In genomic region chr16:33643698-33644381, GRCh38 we compare ENCODE assay signal across 8 cellular contexts.
DNase-seq lines count a peak whose midpoint lies in the region; ATAC-seq lines count a peak whose summit lies in the region.
"Not testable (repeated sequence)": the region's sequence is repeated elsewhere in the genome, so short reads cannot be mapped to it uniquely, and the experiment has no call there.

No MANE protein-coding gene starts in this region.

- DNase-seq in memory B cell (ENCODE audit: low spot score in 2 of 2), result not testable (repeated sequence)

- not testable (repeated sequence) for H3K9me3 Mint-ChIP-seq in memory B cell

- not testable (repeated sequence) for H3K36me3 Mint-ChIP-seq in memory B cell

- not testable (repeated sequence) for H3K4me1 Mint-ChIP-seq in memory B cell

- not testable (repeated sequence) for H3K27me3 Mint-ChIP-seq in memory B cell

- not testable (repeated sequence) for H3K4me3 Mint-ChIP-seq in memory B cell

- ATAC-seq in GM18517 (IDR thresholded peaks at IDR 0.05; ENCODE audit: unreplicated experiment) (peak; percentile 57), GM19324 (IDR thresholded peaks at IDR 0.05; ENCODE audit: low FRiP score, unreplicated experiment) (peak; percentile 42), GM21381 (IDR thresholded peaks at IDR 0.05; ENCODE audit: unreplicated experiment) (peak; percentile 49), GM21723 (IDR thresholded peaks at IDR 0.05; ENCODE audit: unreplicated experiment) (peak; percentile 76), HG02870 (IDR thresholded peaks at IDR 0.05; ENCODE audit: unreplicated experiment) (peak; percentile 58), HG03135 (IDR thresholded peaks at IDR 0.05; ENCODE audit: unreplicated experiment) (peak; percentile 43), HG03469 (IDR thresholded peaks at IDR 0.05; ENCODE audit: unreplicated experiment) (peak; percentile 19), memory B cell (ENCODE audit: low read depth) (peak; percentile 75)

- H3K27ac Mint-ChIP-seq in memory B cell, result not testable (repeated sequence)

Comparison
In these comparisons a context has a peak if more than half of its experiments do, and no peak if none do; other contexts are left out.
1. ATAC-seq: peak in every context shown above with its lines; median percentile 76 in GM21723; 75 in memory B cell; 58 in HG02870; 57 in GM18517; 49 in GM21381; 43 in HG03135; 42 in GM19324; 19 in HG03469.